In the genomic region with DNA sequence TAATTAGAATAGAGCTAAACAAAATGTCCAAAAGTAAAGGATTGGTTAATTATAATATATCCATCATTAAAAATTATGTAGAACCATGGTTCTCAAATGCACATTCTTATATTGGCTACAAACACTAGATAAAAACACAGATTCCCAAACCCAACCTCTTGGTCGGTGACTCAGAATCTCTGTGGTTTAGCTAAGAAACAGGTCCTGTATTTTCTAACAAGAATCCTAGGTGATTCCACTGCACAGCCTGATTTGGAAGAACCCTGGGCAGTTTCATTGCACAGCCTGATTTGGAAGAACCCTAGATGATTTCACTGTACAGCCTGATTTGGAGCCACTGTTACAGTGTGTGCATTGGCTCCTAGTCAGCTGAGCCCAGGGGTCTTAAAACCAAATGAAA, we compare ENCODE assay signal across 22 cellular contexts.
A peak's percentile ranks its signal among the peaks of the same experiment; 100 is the strongest.
DNase-seq lines count a peak whose midpoint lies in the region; ATAC-seq, FAIRE-seq and TF ChIP-seq lines count a peak whose summit lies in the region.
"Had no signal": no experiment of that assay in that cellular context is flagged by ENCODE, and none has a peak within 500 bp of the region (broad histone marks: within the 10 kb centered on the region; RNA-seq: fewer than 3 reads in every experiment).

No MANE protein-coding gene starts in this region.

- no peak for ATAC-seq in GM18868 (IDR thresholded peaks at IDR 0.05; ENCODE audit: unreplicated experiment)
- ATAC-seq: GM23338; heart right ventricle; stimulated activated effector memory CD8-positive, alpha-beta T cell treated with anti-CD3 and anti-CD28 coated beads, Interleukin-12 subunit alpha, Interleukin-12 subunit beta, amount 100 ng/mL, for 72 hours had no signal

- intact Hi-C loops in lower leg skin (cut with DNase I; ENCODE audit: low total_unique reads) = no loop called here
- intact Hi-C loops in Caco-2 (cut with micrococcal nuclease; ENCODE audit: unreplicated experiment) = no loop called here

- peak overlapping the region; percentile 67 for H3K27ac Mint-ChIP-seq in astrocyte (ENCODE audit: unreplicated experiment)
- no peak overlapping the region for H3K27ac Mint-ChIP-seq in Caco-2 (ENCODE audit: unreplicated experiment)
- H3K27ac Mint-ChIP-seq: activated CD4-positive, alpha-beta memory T cell treated with anti-CD3 and anti-CD28 coated beads, Interleukin-2, amount 10 ng/mL, durations not matched to agents 7 days and 5 days; activated naive CD4-positive, alpha-beta T cell treated with anti-CD3 and anti-CD28 coated beads, Interleukin-2, amount 50 U/mL, for 24 hours; activated T-cell treated with anti-CD3 and anti-CD28 coated beads, Interleukin-2, amount 50 U/mL, for 24 hours; CD4-positive, alpha-beta memory T cell; GM23338; stimulated activated effector memory CD8-positive, alpha-beta T cell treated with anti-CD3 and anti-CD28 coated beads, Interleukin-12 subunit alpha, Interleukin-12 subunit beta, amount 100 ng/mL, for 72 hours; T-helper 1 cell treated with Interleukin-12 subunit alpha and Interleukin-12 subunit beta and Interleukin-4 antibody, amounts not matched to agents 30 μg/mL and 1 μg/mL, for 36 hours had no signal

- H3K27me3 Mint-ChIP-seq in astrocyte (ENCODE audit: low read depth, unreplicated experiment) (no peaks in the 10 kb centered on the region), Caco-2 (ENCODE audit: insufficient read depth, unreplicated experiment) (no peaks in the 10 kb centered on the region)
- H3K27me3 Mint-ChIP-seq: activated CD4-positive, alpha-beta memory T cell treated with anti-CD3 and anti-CD28 coated beads, Interleukin-2, amount 10 ng/mL, durations not matched to agents 7 days and 5 days; activated naive CD4-positive, alpha-beta T cell treated with anti-CD3 and anti-CD28 coated beads, Interleukin-2, amount 50 U/mL, for 24 hours; activated T-cell treated with anti-CD3 and anti-CD28 coated beads, Interleukin-2, amount 50 U/mL, for 24 hours; CD4-positive, alpha-beta memory T cell had no signal

- peak; percentile 17 for FAIRE-seq in astrocyte (lab: Jason Lieb, UNC)
- FAIRE-seq: kidney had no signal

- H3K9me3 Mint-ChIP-seq in astrocyte (ENCODE audit: unreplicated experiment) (no peaks in the 10 kb centered on the region), Caco-2 (ENCODE audit: unreplicated experiment) (no peaks in the 10 kb centered on the region)
- H3K9me3 Mint-ChIP-seq: activated CD4-positive, alpha-beta memory T cell treated with anti-CD3 and anti-CD28 coated beads, Interleukin-2, amount 10 ng/mL, durations not matched to agents 7 days and 5 days; activated naive CD4-positive, alpha-beta T cell treated with anti-CD3 and anti-CD28 coated beads, Interleukin-2, amount 50 U/mL, for 24 hours; activated T-cell treated with anti-CD3 and anti-CD28 coated beads, Interleukin-2, amount 50 U/mL, for 24 hours; CD4-positive, alpha-beta memory T cell; GM23338; neural crest cell; stimulated activated effector memory CD8-positive, alpha-beta T cell treated with anti-CD3 and anti-CD28 coated beads, Interleukin-12 subunit alpha, Interleukin-12 subunit beta, amount 100 ng/mL, for 72 hours; T-helper 1 cell treated with Interleukin-12 subunit alpha and Interleukin-12 subunit beta and Interleukin-4 antibody, amounts not matched to agents 30 μg/mL and 1 μg/mL, for 36 hours had no signal

- CTCF ChIA-PET in Caco-2 (lab: Charles Lee) = no interaction called here

- H3K4me1 Mint-ChIP-seq in astrocyte (ENCODE audit: low read depth, unreplicated experiment) = peaks cover 32% of the 10 kb centered on the region
- H3K4me1 Mint-ChIP-seq in Caco-2 (ENCODE audit: low read depth, unreplicated experiment) = peaks cover 21% of the 10 kb centered on the region
- H3K4me1 Mint-ChIP-seq: CD4-positive, alpha-beta memory T cell had no signal

- DNase-seq in A172 (ENCODE audit: low spot score) = peak; percentile 50
- DNase-seq in HCEC 1CT = peak; percentile 20
- DNase-seq in astrocyte (ENCODE audit: low read depth) = peak; percentile 89
- peak; percentile 27 for DNase-seq in hepatic stellate cell (ENCODE audit: low spot score)
- DNase-seq in lower leg skin (ENCODE audit: low spot score in 2 of 2) = no peak
- DNase-seq in Caco-2 = no peak
- no peak for DNase-seq in activated naive CD4-positive, alpha-beta T cell (lab: John Stamatoyannopoulos, UW)
- DNase-seq: activated CD4-positive, alpha-beta memory T cell treated with anti-CD3 and anti-CD28 coated beads, Interleukin-2, amount 10 ng/mL, durations not matched to agents 7 days and 5 days; activated T-cell treated with anti-CD3 and anti-CD28 coated beads, Interleukin-2, amount 50 U/mL, for 24 hours; CD4-positive, alpha-beta memory T cell; effector CD4-positive, alpha-beta T cell; heart right ventricle; kidney; NCI-H187; NCI-H345 had no signal

- H3K27me3 ChIP-seq in astrocyte (ENCODE audit: insufficient read depth, low read length) = no peaks in the 10 kb centered on the region
- H3K27me3 ChIP-seq in Caco-2 (replicated peaks; ENCODE audit: control insufficient read depth, insufficient read depth, low read length) = no peaks in the 10 kb centered on the region
- H3K27me3 ChIP-seq: heart right ventricle, tibial nerve had no signal

- POLR2A ChIA-PET in Caco-2 (lab: Charles Lee) = no interaction called here

- H3K36me3 ChIP-seq in astrocyte (ENCODE audit: insufficient read depth, low read length) (no peaks in the 10 kb centered on the region), Caco-2 (ENCODE audit: control insufficient read depth, insufficient read depth, low read length) (no peaks in the 10 kb centered on the region)
- H3K36me3 ChIP-seq: heart right ventricle, tibial nerve had no signal

- H3K9ac ChIP-seq in astrocyte (ENCODE audit: low read length) = no peak overlapping the region

- no peaks in the 10 kb centered on the region for H3K9me3 ChIP-seq in astrocyte (ENCODE audit: insufficient read depth, low read depth, low read length)
- H3K9me3 ChIP-seq in Caco-2 = no peaks in the 10 kb centered on the region
- H3K9me3 ChIP-seq: heart right ventricle, tibial nerve had no signal

- no peak overlapping the region for H3K27ac ChIP-seq in astrocyte (ENCODE audit: low read depth, low read length)
- H3K27ac ChIP-seq: heart right ventricle, tibial nerve had no signal

- H3K4me3 ChIP-seq in astrocyte (ENCODE audit: insufficient read depth, low read depth, low read length) (no peak overlapping the region), lower leg skin (ENCODE audit: low read depth, poor library complexity, severe bottlenecking) (no peak overlapping the region), Caco-2 (ENCODE audit: low read depth, low read length) (no peak overlapping the region)
- H3K4me3 ChIP-seq: GM23338, heart right ventricle, tibial nerve had no signal

- H3K36me3 Mint-ChIP-seq in astrocyte (ENCODE audit: low read depth, unreplicated experiment) (no peaks in the 10 kb centered on the region), Caco-2 (ENCODE audit: insufficient read depth, unreplicated experiment) (no peaks in the 10 kb centered on the region)
- H3K36me3 Mint-ChIP-seq: CD4-positive, alpha-beta memory T cell; stimulated activated effector memory CD8-positive, alpha-beta T cell treated with anti-CD3 and anti-CD28 coated beads, Interleukin-12 subunit alpha, Interleukin-12 subunit beta, amount 100 ng/mL, for 72 hours had no signal

- no peak for TF ChIP-seq CTCF in astrocyte (IDR thresholded peaks at IDR 0.05; ENCODE audit: insufficient read depth, low read depth, low read length)
- no peak for TF ChIP-seq CTCF in lower leg skin (IDR thresholded peaks at IDR 0.05)
- TF ChIP-seq CTCF in Caco-2 (IDR thresholded peaks at IDR 0.05; ENCODE audit: insufficient read depth in 1 of 2, low read depth in 1 of 2, low read length in 1 of 2, severe bottlenecking in 1 of 2, unreplicated experiment in 1 of 2) = no peak

- BruUV-seq in Caco-2 (replicated peaks; lab: Mats Ljungman, UMichigan) = no TSS peak

- no peaks in the 10 kb centered on the region for H4K20me1 ChIP-seq in astrocyte (ENCODE audit: insufficient read depth, low read length)

- no peaks in the 10 kb centered on the region for H3K79me2 ChIP-seq in astrocyte (ENCODE audit: insufficient read depth, low read length)

- H3K4me3 Mint-ChIP-seq in astrocyte (ENCODE audit: unreplicated experiment) (no peak overlapping the region), Caco-2 (ENCODE audit: unreplicated experiment) (no peak overlapping the region)
- H3K4me3 Mint-ChIP-seq: activated CD4-positive, alpha-beta memory T cell treated with anti-CD3 and anti-CD28 coated beads, Interleukin-2, amount 10 ng/mL, durations not matched to agents 7 days and 5 days; activated naive CD4-positive, alpha-beta T cell treated with anti-CD3 and anti-CD28 coated beads, Interleukin-2, amount 50 U/mL, for 24 hours; activated T-cell treated with anti-CD3 and anti-CD28 coated beads, Interleukin-2, amount 50 U/mL, for 24 hours; CD4-positive, alpha-beta memory T cell; GM23338; neural crest cell; stimulated activated effector memory CD8-positive, alpha-beta T cell treated with anti-CD3 and anti-CD28 coated beads, Interleukin-12 subunit alpha, Interleukin-12 subunit beta, amount 100 ng/mL, for 72 hours; T-helper 1 cell treated with Interleukin-12 subunit alpha and Interleukin-12 subunit beta and Interleukin-4 antibody, amounts not matched to agents 30 μg/mL and 1 μg/mL, for 36 hours had no signal

- H3K4me1 ChIP-seq in astrocyte (ENCODE audit: insufficient read depth, low read length) = peaks cover 25% of the 10 kb centered on the region
- peaks cover 16% of the 10 kb centered on the region for H3K4me1 ChIP-seq in Caco-2
- H3K4me1 ChIP-seq: tibial nerve had no signal

- no peak overlapping the region for H2AFZ ChIP-seq in astrocyte (ENCODE audit: low read depth, low read length)
- H2AFZ ChIP-seq: GM23338 had no signal

- WGBS in lower leg skin, 2 donors = 0 to 77% methylated on average over 1 of the region's 1 CpG

- TF ChIP-seq POLR2A in lower leg skin (IDR thresholded peaks at IDR 0.05) = no peak

- peak overlapping the region; percentile 1 for H3K4me2 ChIP-seq in astrocyte (ENCODE audit: low read length)
- H3K4me2 ChIP-seq: GM23338 had no signal

Comparison
In these comparisons a context has a peak if more than half of its experiments do, and no peak if none do; other contexts are left out.
1. DNase-seq: peak in A172 (single experiment), HCEC 1CT (single experiment), astrocyte (single experiment) and hepatic stellate cell (single experiment); none in lower leg skin (0 of 2), Caco-2 (0 of 2) and activated naive CD4-positive, alpha-beta T cell (0 of 4).